15 cellular contexts compared by ENCODE assay signal in the genomic region with DNA sequence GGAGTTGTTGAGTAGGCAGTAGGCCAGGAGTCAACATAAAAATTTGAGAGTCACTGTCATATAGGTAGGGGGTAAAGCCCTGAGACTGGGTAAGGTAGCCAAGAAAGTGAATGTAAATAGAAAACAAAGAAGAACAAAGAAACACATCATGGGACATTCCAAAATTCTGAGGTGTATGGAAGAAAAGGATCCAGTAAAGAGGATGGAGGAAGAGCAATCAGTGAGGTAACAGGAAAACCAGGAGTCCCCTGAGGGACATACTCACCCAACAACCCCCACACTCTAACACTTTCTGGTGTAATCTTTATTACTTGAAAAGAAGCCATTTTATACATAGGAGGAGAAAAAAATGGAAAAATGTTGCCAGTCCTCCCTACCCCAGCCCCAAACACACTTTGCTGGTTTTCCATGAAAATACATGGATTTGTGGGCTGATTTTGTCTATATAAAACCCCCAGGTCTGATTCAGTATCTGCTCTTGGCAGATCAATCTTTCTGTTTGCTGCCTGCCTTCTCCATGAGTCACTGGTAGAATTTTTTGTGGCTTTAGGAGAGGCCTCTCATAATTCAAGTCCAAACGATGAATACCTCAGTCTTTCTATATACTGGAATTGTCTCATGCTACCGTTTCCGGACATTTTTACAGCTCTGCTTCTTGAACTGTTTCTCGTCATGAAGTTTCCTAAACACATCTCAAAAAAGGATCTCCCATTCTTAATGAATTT.
DNase-seq lines count a peak whose midpoint lies in the region; ATAC-seq and TF ChIP-seq lines count a peak whose summit lies in the region.
"Had no signal": no experiment of that assay in that cellular context is flagged by ENCODE, and none has a peak within 500 bp of the region (broad histone marks: within the 10 kb centered on the region; RNA-seq: fewer than 3 reads in every experiment).

No MANE protein-coding gene starts in this region.

- no peaks in the 10 kb centered on the region for H3K27me3 ChIP-seq in SK-N-SH (ENCODE audit: insufficient read depth)

- DNase-seq in H4 (ENCODE audit: low spot score) (peak; percentile 41), SK-N-SH (no peak), fibroblast of pulmonary artery (ENCODE audit: low read depth) (peak; percentile 77), retinal pigment epithelial cell (ENCODE audit: low read depth) (peak; percentile 25), NCI-H510A (lab: John Stamatoyannopoulos, UW) (no peak), NCI-H69 (lab: John Stamatoyannopoulos, UW) (no peak)
- no peak for DNase-seq in activated naive CD8-positive, alpha-beta T cell treated with anti-CD3 and anti-CD28 coated beads, Interleukin-2, amount 50 U/mL, for 24 hours
- DNase-seq: activated CD4-positive, alpha-beta T cell treated with anti-CD3 and anti-CD28 coated beads for 4 hours; activated gamma-delta T cell treated with Interleukin-2 at 50 U/mL for 16 hours; dermis blood vessel endothelial cell; natural killer cell; NCI-H2171 had no signal

- no peaks in the 10 kb centered on the region for H4K20me1 ChIP-seq in SK-N-SH (ENCODE audit: insufficient read depth)

- peaks cover 9% of the 10 kb centered on the region for H3F3A ChIP-seq in SK-N-SH (replicated peaks; ENCODE audit: insufficient read depth)

- no peaks in the 10 kb centered on the region for H3K36me3 Mint-ChIP-seq in activated naive CD8-positive, alpha-beta T cell treated with anti-CD3 and anti-CD28 coated beads, Interleukin-2, amount 50 U/mL, for 24 hours (ENCODE audit: low read depth)
- H3K36me3 Mint-ChIP-seq: natural killer cell had no signal

- no peaks in the 10 kb centered on the region for H3K9me3 Mint-ChIP-seq in activated naive CD8-positive, alpha-beta T cell treated with anti-CD3 and anti-CD28 coated beads, Interleukin-2, amount 50 U/mL, for 24 hours
- H3K9me3 Mint-ChIP-seq: natural killer cell had no signal

- H3K4me3 ChIP-seq in SK-N-SH (ENCODE audit: low read depth in 2 of 2, low read length in 1 of 2) (no peak overlapping the region), fibroblast of pulmonary artery (replicated peaks; ENCODE audit: low read depth, low read length) (no peak overlapping the region), retinal pigment epithelial cell (ENCODE audit: low read length) (no peak overlapping the region)

- H3K27ac Mint-ChIP-seq in activated naive CD8-positive, alpha-beta T cell treated with anti-CD3 and anti-CD28 coated beads, Interleukin-2, amount 50 U/mL, for 24 hours, result no peak overlapping the region
- H3K27ac Mint-ChIP-seq: IgD-negative memory B cell, natural killer cell had no signal

- POLR2A ChIA-PET in SK-N-SH (lab: Yijun Ruan, JAX), result no interaction called here

- no peaks in the 10 kb centered on the region for H3K36me3 ChIP-seq in SK-N-SH (replicated peaks in 1 of 2; ENCODE audit: control insufficient read depth in 1 of 2, insufficient read depth in 2 of 2, low read length in 1 of 2)

- no peaks in the 10 kb centered on the region for H3K27me3 Mint-ChIP-seq in activated naive CD8-positive, alpha-beta T cell treated with anti-CD3 and anti-CD28 coated beads, Interleukin-2, amount 50 U/mL, for 24 hours

- no peaks in the 10 kb centered on the region for H3K79me2 ChIP-seq in SK-N-SH (ENCODE audit: insufficient read depth)

- peak overlapping the region; percentile 64 to 79; a peak in 3 of 4 replicates for H3K27ac ChIP-seq in SK-N-SH (ENCODE audit: low read depth in 2 of 2, low read length in 1 of 2)

- peak overlapping the region; percentile 74; the same call in 1 of the 2 replicates for H2AFZ ChIP-seq in SK-N-SH (ENCODE audit: low read depth)

- H3K4me1 ChIP-seq in SK-N-SH (ENCODE audit: control insufficient read depth in 1 of 2, insufficient read depth in 2 of 2, low read depth in 1 of 2, low read length in 1 of 2), result no peaks in the 10 kb centered on the region; a peak in 1 of 4 replicates

- H3K4me3 Mint-ChIP-seq in activated naive CD8-positive, alpha-beta T cell treated with anti-CD3 and anti-CD28 coated beads, Interleukin-2, amount 50 U/mL, for 24 hours, result no peak overlapping the region
- H3K4me3 Mint-ChIP-seq: IgD-negative memory B cell, natural killer cell had no signal

- H3K4me1 Mint-ChIP-seq in activated naive CD8-positive, alpha-beta T cell treated with anti-CD3 and anti-CD28 coated beads, Interleukin-2, amount 50 U/mL, for 24 hours, result no peaks in the 10 kb centered on the region
- H3K4me1 Mint-ChIP-seq: IgD-negative memory B cell, natural killer cell had no signal

- H3K9me3 ChIP-seq in SK-N-SH, result no peaks in the 10 kb centered on the region

- no peak for ATAC-seq in activated naive CD8-positive, alpha-beta T cell treated with anti-CD3 and anti-CD28 coated beads, Interleukin-2, amount 50 U/mL, for 24 hours
- ATAC-seq in HG03442 (IDR thresholded peaks at IDR 0.05; ENCODE audit: unreplicated experiment), result no peak
- ATAC-seq: natural killer cell, Right ventricle myocardium inferior had no signal

- 6% methylated on average over 4 of the region's 4 CpGs for WGBS in SK-N-SH (ENCODE audit: low lambda C conversion rate)

- peak overlapping the region; percentile 30; the same call in 1 of the 2 replicates for H3K9ac ChIP-seq in SK-N-SH

- TF ChIP-seq EP300 in SK-N-SH (IDR thresholded peaks at IDR 0.05; ENCODE audit: borderline replicate concordance in 1 of 2, low read depth in 1 of 2, low read length in 1 of 2), result peak; percentile 49 to 90

- CTCF ChIA-PET in SK-N-SH (lab: Yijun Ruan, JAX), result no interaction called here

- no peaks in the 10 kb centered on the region; the same call in 1 of the 2 replicates for H3K9me2 ChIP-seq in SK-N-SH

- TF ChIP-seq CTCF in SK-N-SH (IDR thresholded peaks at IDR 0.05), result no peak
- no peak for TF ChIP-seq CTCF in fibroblast of pulmonary artery (IDR thresholded peaks at IDR 0.05; ENCODE audit: low read length, missing control alignments)
- no peak for TF ChIP-seq CTCF in retinal pigment epithelial cell (conservative IDR thresholded peaks at IDR 0.05; ENCODE audit: low read depth, low read length)

- TF ChIP-seq RAD21 in SK-N-SH (IDR thresholded peaks at IDR 0.05; ENCODE audit: low read length), result no peak

- H3K4me2 ChIP-seq in SK-N-SH, result peak overlapping the region; percentile 54

TF ChIP-seq in SK-N-SH, 30 proteins besides CTCF, POLR2A, EP300 and RAD21 (continues in another document):
- no peak for TF ChIP-seq IRF3 (IDR thresholded peaks at IDR 0.05; ENCODE audit: low read depth, low read length)
- no peak for TF ChIP-seq SMC3 (IDR thresholded peaks at IDR 0.05; ENCODE audit: low read depth, low read length)
- TF ChIP-seq GABPA (IDR thresholded peaks at IDR 0.05; ENCODE audit: low read depth), result no peak
- no peak for TF ChIP-seq FOXJ3 (CRISPR knock-in tag; IDR thresholded peaks at IDR 0.05)
- TF ChIP-seq, protein P1, sequence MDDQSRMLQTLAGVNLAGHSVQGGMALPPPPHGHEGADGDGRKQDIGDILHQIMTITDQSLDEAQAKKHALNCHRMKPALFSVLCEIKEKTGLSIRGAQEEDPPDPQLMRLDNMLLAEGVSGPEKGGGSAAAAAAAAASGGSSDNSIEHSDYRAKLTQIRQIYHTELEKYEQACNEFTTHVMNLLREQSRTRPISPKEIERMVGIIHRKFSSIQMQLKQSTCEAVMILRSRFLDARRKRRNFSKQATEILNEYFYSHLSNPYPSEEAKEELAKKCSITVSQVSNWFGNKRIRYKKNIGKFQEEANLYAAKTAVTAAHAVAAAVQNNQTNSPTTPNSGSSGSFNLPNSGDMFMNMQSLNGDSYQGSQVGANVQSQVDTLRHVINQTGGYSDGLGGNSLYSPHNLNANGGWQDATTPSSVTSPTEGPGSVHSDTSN (IDR thresholded peaks at IDR 0.05), result peak; percentile 92
- TF ChIP-seq, protein P2, sequence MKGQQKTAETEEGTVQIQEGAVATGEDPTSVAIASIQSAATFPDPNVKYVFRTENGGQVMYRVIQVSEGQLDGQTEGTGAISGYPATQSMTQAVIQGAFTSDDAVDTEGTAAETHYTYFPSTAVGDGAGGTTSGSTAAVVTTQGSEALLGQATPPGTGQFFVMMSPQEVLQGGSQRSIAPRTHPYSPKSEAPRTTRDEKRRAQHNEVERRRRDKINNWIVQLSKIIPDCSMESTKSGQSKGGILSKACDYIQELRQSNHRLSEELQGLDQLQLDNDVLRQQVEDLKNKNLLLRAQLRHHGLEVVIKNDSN (IDR thresholded peaks at IDR 0.05; ENCODE audit: borderline replicate concordance, low read depth), result no peak
- TF ChIP-seq RXRA (IDR thresholded peaks at IDR 0.05; ENCODE audit: borderline replicate concordance, low read depth), result peak; percentile 59; the same call in 1 of the 2 replicates
- TF ChIP-seq, protein P3, sequence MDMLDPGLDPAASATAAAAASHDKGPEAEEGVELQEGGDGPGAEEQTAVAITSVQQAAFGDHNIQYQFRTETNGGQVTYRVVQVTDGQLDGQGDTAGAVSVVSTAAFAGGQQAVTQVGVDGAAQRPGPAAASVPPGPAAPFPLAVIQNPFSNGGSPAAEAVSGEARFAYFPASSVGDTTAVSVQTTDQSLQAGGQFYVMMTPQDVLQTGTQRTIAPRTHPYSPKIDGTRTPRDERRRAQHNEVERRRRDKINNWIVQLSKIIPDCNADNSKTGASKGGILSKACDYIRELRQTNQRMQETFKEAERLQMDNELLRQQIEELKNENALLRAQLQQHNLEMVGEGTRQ (IDR thresholded peaks at IDR 0.05; ENCODE audit: borderline replicate concordance, low read depth, low read length), result no peak
- peak; percentile 69; the same call in 1 of the 2 replicates for TF ChIP-seq NFIC (IDR thresholded peaks at IDR 0.05; ENCODE audit: borderline replicate concordance)

Comparison
In these comparisons a context has a peak if more than half of its experiments do, and no peak if none do; other contexts are left out.
1. DNase-seq: peak in H4 (single experiment), fibroblast of pulmonary artery (single experiment) and retinal pigment epithelial cell (single experiment); none in SK-N-SH (single experiment), NCI-H510A (single experiment), activated naive CD8-positive, alpha-beta T cell treated with anti-CD3 and anti-CD28 coated beads, Interleukin-2, amount 50 U/mL, for 24 hours (single experiment) and NCI-H69 (single experiment).